ENCODE assay signal across 26 cellular contexts in the genomic region with DNA sequence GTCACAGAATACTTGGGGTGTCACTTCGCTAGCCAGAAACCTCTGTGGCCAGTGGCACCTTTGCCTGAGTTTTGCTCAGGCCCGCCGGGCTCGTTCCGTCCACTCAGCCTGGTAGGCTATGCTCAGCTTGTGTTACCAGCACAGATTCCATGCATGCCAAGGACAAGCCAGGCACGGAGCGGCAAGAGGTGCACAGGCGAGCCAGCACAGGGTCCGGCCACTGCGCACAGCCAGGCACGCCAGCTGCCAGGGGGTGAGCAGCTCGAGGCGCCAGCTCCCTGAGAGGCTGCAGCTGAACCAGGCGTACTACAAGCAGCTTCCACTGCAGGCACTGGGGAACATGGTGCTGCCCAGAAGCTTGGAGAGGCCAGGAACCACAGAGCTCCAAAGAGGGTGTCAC. TPM values are rescaled to one million over a fixed set of nuclear protein-coding genes. Genes with fewer than 3 reads are reported as not detected.
A peak's percentile ranks its signal among the peaks of the same experiment; 100 is the strongest.
DNase-seq lines count a peak whose midpoint lies in the region; ATAC-seq and TF ChIP-seq lines count a peak whose summit lies in the region.
"Had no signal": no experiment of that assay in that cellular context is flagged by ENCODE, and none has a peak within 500 bp of the region (broad histone marks: within the 10 kb centered on the region; RNA-seq: fewer than 3 reads in every experiment).

No MANE protein-coding gene starts in this region.

- CTCF ChIA-PET in activated naive CD4-positive, alpha-beta T cell treated with anti-CD3 and anti-CD28 coated beads for 36 hours (lab: Charles Lee) = interaction anchor here (0.5 to 1.5 kb wide), 11 partner anchors 10 to 249 kb away, joined by 3 to 7 read pairs (median 3); partner anchors contain the start of gene DYNLT2B

- H3K27ac Mint-ChIP-seq in activated naive CD4-positive, alpha-beta T cell treated with anti-CD3 and anti-CD28 coated beads for 36 hours = peak overlapping the region; percentile 94
- H3K27ac Mint-ChIP-seq in activated naive CD4-positive, alpha-beta T cell treated with anti-CD3 and anti-CD28 coated beads, Interleukin-2, amount 50 U/mL, for 72 hours = peak overlapping the region; percentile 94 to 98
- peak overlapping the region; percentile 59 for H3K27ac Mint-ChIP-seq in stimulated activated memory B cell treated with anti-CD40 and anti-IgM and Interleukin-4, amounts not matched to agents 10 μg/mL and 1 μg/mL and 100 μg/mL, for 72 hours
- H3K27ac Mint-ChIP-seq: activated B cell treated with CpG ODN at 0.5 μM for 24 hours, GM23338, nephron, progenitor cell of endocrine pancreas had no signal

- H3K36me3 Mint-ChIP-seq in activated naive CD4-positive, alpha-beta T cell treated with anti-CD3 and anti-CD28 coated beads for 36 hours (ENCODE audit: low read depth) = peaks cover 24% of the 10 kb centered on the region
- H3K36me3 Mint-ChIP-seq in activated naive CD4-positive, alpha-beta T cell treated with anti-CD3 and anti-CD28 coated beads, Interleukin-2, amount 50 U/mL, for 72 hours = peaks cover 16 to 44% of the 10 kb centered on the region in 2 donors
- H3K36me3 Mint-ChIP-seq in stimulated activated memory B cell treated with anti-CD40 and anti-IgM and Interleukin-4, amounts not matched to agents 10 μg/mL and 1 μg/mL and 100 μg/mL, for 72 hours = peaks cover 33% of the 10 kb centered on the region

- peaks cover 0 to 13% (median 5%) of the 10 kb centered on the region in 4 donors for H3K4me1 ChIP-seq in transverse colon

- no peak overlapping the region for H3K4me3 Mint-ChIP-seq in activated naive CD4-positive, alpha-beta T cell treated with anti-CD3 and anti-CD28 coated beads for 36 hours
- no peak overlapping the region for H3K4me3 Mint-ChIP-seq in stimulated activated memory B cell treated with anti-CD40 and anti-IgM and Interleukin-4, amounts not matched to agents 10 μg/mL and 1 μg/mL and 100 μg/mL, for 72 hours
- H3K4me3 Mint-ChIP-seq: activated B cell treated with CpG ODN at 0.5 μM for 24 hours, GM23338, nephron had no signal

- peaks cover 62% of the 10 kb centered on the region for H3K4me1 Mint-ChIP-seq in activated naive CD4-positive, alpha-beta T cell treated with anti-CD3 and anti-CD28 coated beads for 36 hours (ENCODE audit: low read depth)
- peaks cover 53% of the 10 kb centered on the region for H3K4me1 Mint-ChIP-seq in stimulated activated memory B cell treated with anti-CD40 and anti-IgM and Interleukin-4, amounts not matched to agents 10 μg/mL and 1 μg/mL and 100 μg/mL, for 72 hours
- H3K4me1 Mint-ChIP-seq: nephron had no signal

- peaks cover 0 to 12% (median 2%) of the 10 kb centered on the region in 4 donors for H3K36me3 ChIP-seq in transverse colon

- ATAC-seq in activated naive CD4-positive, alpha-beta T cell treated with anti-CD3 and anti-CD28 coated beads, Interleukin-2, amount 50 U/mL, for 72 hours = no peak
- ATAC-seq in left ventricle myocardium superior = peak; percentile 94
- no peak for ATAC-seq in stimulated activated memory B cell treated with anti-CD40 and anti-IgM and Interleukin-4, amounts not matched to agents 10 μg/mL and 1 μg/mL and 100 μg/mL, for 72 hours
- ATAC-seq: GM23338, left colon had no signal

- no peaks in the 10 kb centered on the region for H3K9me3 ChIP-seq in transverse colon
- H3K9me3 ChIP-seq: adrenal gland had no signal

- intact Hi-C loops in activated naive CD4-positive, alpha-beta T cell treated with anti-CD3 and anti-CD28 coated beads for 36 hours (cut with micrococcal nuclease) = no loop called here
- intact Hi-C loops in left ventricle myocardium superior (cut with micrococcal nuclease) (no loop called here), transverse colon (cut with DNase I; ENCODE audit: low total_unique reads) (no loop called here)

- in situ Hi-C loops in transverse colon (cut with MboI; ENCODE audit: low pct_ligation_motif_present in 1 of 4, low pct_unique_long_range_greater_than_20kb in 1 of 4, low sequenced_read_pairs in 3 of 4) = loop anchor here in 2 of 4 donors (25.0 kb wide), 1 partner anchor 239 kb away; the partner anchor contains the start of genes RNF168 (in 2 of the 2) and SMCO1 (in 2 of the 2)

- 83 to 98% methylated on average over 1 to 14 of the region's 14 CpGs for WGBS in transverse colon (ENCODE audit: low coverage in 1 of 2), 2 donors

- peaks cover 1% of the 10 kb centered on the region for H3K9me3 Mint-ChIP-seq in activated naive CD4-positive, alpha-beta T cell treated with anti-CD3 and anti-CD28 coated beads for 36 hours
- H3K9me3 Mint-ChIP-seq in activated naive CD4-positive, alpha-beta T cell treated with anti-CD3 and anti-CD28 coated beads, Interleukin-2, amount 50 U/mL, for 72 hours = no peaks in the 10 kb centered on the region
- H3K9me3 Mint-ChIP-seq in stimulated activated memory B cell treated with anti-CD40 and anti-IgM and Interleukin-4, amounts not matched to agents 10 μg/mL and 1 μg/mL and 100 μg/mL, for 72 hours = no peaks in the 10 kb centered on the region
- H3K9me3 Mint-ChIP-seq: activated B cell treated with CpG ODN at 0.5 μM for 24 hours had no signal

- no peak for DNase-seq in activated naive CD4-positive, alpha-beta T cell treated with anti-CD3 and anti-CD28 coated beads for 36 hours
- DNase-seq in activated naive CD4-positive, alpha-beta T cell treated with anti-CD3 and anti-CD28 coated beads, Interleukin-2, amount 50 U/mL, for 16 hours = no peak
- DNase-seq in activated naive CD4-positive, alpha-beta T cell treated with anti-CD3 and anti-CD28 coated beads, Interleukin-2, amount 50 U/mL, for 72 hours (ENCODE audit: low spot score in 2 of 2) = no peak
- DNase-seq in left ventricle myocardium superior (peak; percentile 83), transverse colon (no peak), epidermal melanocyte (ENCODE audit: insufficient read length, low spot score) (no peak), NCI-H2081 (lab: John Stamatoyannopoulos, UW) (no peak)
- DNase-seq: activated B cell treated with CpG ODN at 0.5 μM for 24 hours; adrenal gland; GF-D8; Kasumi-1; left colon; NCI-H1105; NCI-H526; SHP77; stimulated activated CD4-positive, alpha-beta T cell treated with anti-CD3 and anti-CD28 coated beads, Interleukin-12 subunit alpha, Interleukin-12 subunit beta, amount 100 ng/mL, for 4 hours; stimulated activated CD8-positive, alpha-beta memory T cell treated with anti-CD3 and anti-CD28 coated beads, Interleukin-4, amount 100 ng/mL, for 48 hours had no signal

- H3K27me3 Mint-ChIP-seq in activated naive CD4-positive, alpha-beta T cell treated with anti-CD3 and anti-CD28 coated beads for 36 hours (ENCODE audit: low read depth) = no peaks in the 10 kb centered on the region
- no peaks in the 10 kb centered on the region for H3K27me3 Mint-ChIP-seq in stimulated activated memory B cell treated with anti-CD40 and anti-IgM and Interleukin-4, amounts not matched to agents 10 μg/mL and 1 μg/mL and 100 μg/mL, for 72 hours
- H3K27me3 Mint-ChIP-seq: activated B cell treated with CpG ODN at 0.5 μM for 24 hours, progenitor cell of endocrine pancreas had no signal

- H3K4me3 ChIP-seq in transverse colon = no peak overlapping the region
- H3K4me3 ChIP-seq: adrenal gland, GM23338 had no signal

- TF ChIP-seq POLR2A in transverse colon (IDR thresholded peaks at IDR 0.05) = no peak

- no peak for TF ChIP-seq CTCF in transverse colon (IDR thresholded peaks at IDR 0.05)

- TF ChIP-seq EP300 in transverse colon (IDR thresholded peaks at IDR 0.05; ENCODE audit: low read depth) = no peak

- H3K27me3 ChIP-seq in transverse colon = no peaks in the 10 kb centered on the region
- H3K27me3 ChIP-seq: adrenal gland had no signal

- no peak overlapping the region for H3K27ac ChIP-seq in transverse colon
- H3K27ac ChIP-seq: adrenal gland, C4-2B had no signal

RNA-seq across cellular contexts. Expression of gene PCYT1A, which starts 14.7 kb away (rescaled TPM):
- 10 to 100 TPM; 27.4 to 28.4 TPM for total RNA-seq in activated naive CD4-positive, alpha-beta T cell treated with anti-CD3 and anti-CD28 coated beads for 36 hours
- total RNA-seq in activated naive CD4-positive, alpha-beta T cell treated with anti-CD3 and anti-CD28 coated beads, Interleukin-2, amount 50 U/mL, for 72 hours = 10 to 100 TPM; 28.1 to 40.3 TPM
- 99.0 TPM for total RNA-seq in left ventricle myocardium superior
- total RNA-seq in transverse colon = 100 to 1,000 TPM in 1 of 4 donors, 10 to 100 TPM in 3; 50.1 to 104 (median 76.2) TPM

RNA-seq across cellular contexts. Expression of gene DYNLT2B, which starts 45.2 kb away (rescaled TPM):
- total RNA-seq in activated naive CD4-positive, alpha-beta T cell treated with anti-CD3 and anti-CD28 coated beads for 36 hours = 10 to 100 TPM; 13.3 TPM
- 10 to 100 TPM in 1 of 2 donors, 1 to 10 TPM in 1; 7.4 to 13.1 TPM for total RNA-seq in activated naive CD4-positive, alpha-beta T cell treated with anti-CD3 and anti-CD28 coated beads, Interleukin-2, amount 50 U/mL, for 72 hours
- 1.9 TPM for total RNA-seq in left ventricle myocardium superior
- 1 to 10 TPM in 3 of 4 donors, not detected in 1; 2.4 to 4.4 (median 3.7) TPM for total RNA-seq in transverse colon

RNA-seq across cellular contexts. Expression of gene SLC51A, which starts 56.5 kb away (rescaled TPM):
- not detected for total RNA-seq in activated naive CD4-positive, alpha-beta T cell treated with anti-CD3 and anti-CD28 coated beads for 36 hours
- total RNA-seq in activated naive CD4-positive, alpha-beta T cell treated with anti-CD3 and anti-CD28 coated beads, Interleukin-2, amount 50 U/mL, for 72 hours = not detected
- not detected for total RNA-seq in left ventricle myocardium superior
- total RNA-seq in transverse colon = 100 to 1,000 TPM in 1 of 4 donors, 10 to 100 TPM in 2, 1 to 10 TPM in 1; 7.2 to 123 (median 40.5) TPM
- total RNA-seq: activated B cell treated with CpG ODN at 0.5 μM for 24 hours; dermis microvascular lymphatic vessel endothelial cell; frontal cortex; HT-29; T-helper 2 cell treated with Interferon-gamma antibody and Interleukin-4, amounts not matched to agents 100 ng/mL and 5 ng/mL, for 36 hours had no signal
